ENCODE assay signal across 28 cellular contexts in the genomic region with DNA sequence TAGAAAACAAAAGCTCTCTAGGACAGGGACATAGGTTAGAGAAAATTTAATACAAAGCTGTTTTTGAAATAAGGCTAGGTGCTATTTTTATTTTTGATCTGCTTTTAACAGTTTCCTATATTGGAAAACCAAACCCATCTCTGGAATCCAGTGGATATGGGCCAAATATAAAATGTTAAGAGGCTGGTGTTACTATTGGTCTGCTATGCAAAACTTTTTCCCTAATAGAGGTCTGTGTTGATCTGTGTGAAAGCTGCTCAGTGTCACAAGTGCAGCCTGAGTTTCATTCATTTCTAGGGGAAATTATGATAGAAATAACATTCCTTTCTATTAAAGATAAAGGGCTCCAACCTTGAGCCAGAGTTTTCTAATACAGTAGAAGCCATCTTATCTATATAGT.
"Had no signal": no experiment of that assay in that cellular context is flagged by ENCODE, and none has a peak within 500 bp of the region (broad histone marks: within the 10 kb centered on the region; RNA-seq: fewer than 3 reads in every experiment).

No MANE protein-coding gene starts in this region.

- H3K27me3 Mint-ChIP-seq: naive thymus-derived CD8-positive, alpha-beta T cell; stimulated activated naive CD8-positive, alpha-beta T cell treated with anti-CD3 and anti-CD28 coated beads, Interleukin-15, Interleukin-2, amounts not matched to agents 100 ng/mL and 50 ng/mL, for 24 hours; type B pancreatic cell had no signal

- H3K4me2 ChIP-seq: neural progenitor cell had no signal

- H3K27ac ChIP-seq: left lung, neural progenitor cell, neutrophil, parathyroid adenoma, psoas muscle, right atrium auricular region, spleen, suprapubic skin, thoracic aorta, tibial nerve, uterus had no signal

- H3K36me3 Mint-ChIP-seq: immature natural killer cell; neural progenitor cell; stimulated activated effector memory CD8-positive, alpha-beta T cell treated with anti-CD3 and anti-CD28 coated beads, Interleukin-12 subunit alpha, Interleukin-12 subunit beta, amount 100 ng/mL, for 72 hours; type B pancreatic cell had no signal

- H3K4me3 Mint-ChIP-seq: immature natural killer cell; mesothelial cell of epicardium; naive thymus-derived CD8-positive, alpha-beta T cell; nephron progenitor cell; neural progenitor cell; stimulated activated effector memory CD8-positive, alpha-beta T cell treated with anti-CD3 and anti-CD28 coated beads, Interleukin-12 subunit alpha, Interleukin-12 subunit beta, amount 100 ng/mL, for 72 hours; stimulated activated naive CD8-positive, alpha-beta T cell treated with anti-CD3 and anti-CD28 coated beads, Interleukin-15, Interleukin-2, amounts not matched to agents 100 ng/mL and 50 ng/mL, for 24 hours; type B pancreatic cell had no signal

- H3K9me3 Mint-ChIP-seq: immature natural killer cell; naive thymus-derived CD8-positive, alpha-beta T cell; nephron progenitor cell; neural progenitor cell; stimulated activated effector memory CD8-positive, alpha-beta T cell treated with anti-CD3 and anti-CD28 coated beads, Interleukin-12 subunit alpha, Interleukin-12 subunit beta, amount 100 ng/mL, for 72 hours; stimulated activated naive CD8-positive, alpha-beta T cell treated with anti-CD3 and anti-CD28 coated beads, Interleukin-15, Interleukin-2, amounts not matched to agents 100 ng/mL and 50 ng/mL, for 24 hours; type B pancreatic cell had no signal

- H3K4me1 Mint-ChIP-seq: stimulated activated effector memory CD8-positive, alpha-beta T cell treated with anti-CD3 and anti-CD28 coated beads, Interleukin-12 subunit alpha, Interleukin-12 subunit beta, amount 100 ng/mL, for 72 hours had no signal

- ATAC-seq: left colon; left lung; naive thymus-derived CD8-positive, alpha-beta T cell; psoas muscle; sciatic nerve; stimulated activated effector memory CD8-positive, alpha-beta T cell treated with anti-CD3 and anti-CD28 coated beads, Interleukin-12 subunit alpha, Interleukin-12 subunit beta, amount 100 ng/mL, for 72 hours had no signal

- H3K4me1 ChIP-seq: neural progenitor cell, parathyroid adenoma, psoas muscle had no signal

- H2AFZ ChIP-seq: neural progenitor cell, parathyroid adenoma had no signal

- H3K4me3 ChIP-seq: left lung, lung, neural progenitor cell, psoas muscle, right atrium auricular region, spleen, suprapubic skin, thoracic aorta, tibial nerve, uterus had no signal

- H3K79me2 ChIP-seq: parathyroid adenoma had no signal

- H3K9ac ChIP-seq: neural progenitor cell, parathyroid adenoma had no signal

- H3K27ac Mint-ChIP-seq: immature natural killer cell; mesothelial cell of epicardium; naive thymus-derived CD8-positive, alpha-beta T cell; nephron progenitor cell; neural progenitor cell; stimulated activated effector memory CD8-positive, alpha-beta T cell treated with anti-CD3 and anti-CD28 coated beads, Interleukin-12 subunit alpha, Interleukin-12 subunit beta, amount 100 ng/mL, for 72 hours; stimulated activated naive CD8-positive, alpha-beta T cell treated with anti-CD3 and anti-CD28 coated beads, Interleukin-15, Interleukin-2, amounts not matched to agents 100 ng/mL and 50 ng/mL, for 24 hours; type B pancreatic cell had no signal

- H3K9me3 ChIP-seq: left lung, neutrophil, psoas muscle, right atrium auricular region, spleen, suprapubic skin, thoracic aorta, tibial nerve, uterus had no signal

- DNase-seq: hypothalamus; immature natural killer cell; kidney; left colon; left lung; mesendoderm; naive thymus-derived CD8-positive, alpha-beta T cell; nephron progenitor cell; occipital lobe; psoas muscle; small intestine; spleen; stimulated activated CD4-positive, alpha-beta T cell treated with anti-CD3 and anti-CD28 coated beads, Interleukin-4, amount 100 ng/mL, for 24 hours; stimulated activated naive CD4-positive, alpha-beta T cell; uterus had no signal

- H3K36me3 ChIP-seq: neural progenitor cell, right atrium auricular region, thoracic aorta, tibial nerve, uterus had no signal

- H3K27me3 ChIP-seq: left lung, neural progenitor cell, neutrophil, right atrium auricular region, spleen, suprapubic skin, tibial nerve, uterus had no signal
